In genomic region chr15:25189551-25189950, GRCh38 we compare ENCODE assay signal across 35 cellular contexts.
"Had no signal": no experiment of that assay in that cellular context is flagged by ENCODE, and none has a peak within 500 bp of the region (broad histone marks: within the 10 kb centered on the region; RNA-seq: fewer than 3 reads in every experiment).

No MANE protein-coding gene starts in this region.

- H3K9ac ChIP-seq: KMS-11 had no signal

- H3K36me3 ChIP-seq: MG63 had no signal

- DNase-seq: Karpas-422, Kasumi-1, KBM-7, KG1, MG63, MM.1S, MV-4-11, NCI-H1048, NCI-H1092, NCI-H1092 treated with DMSO at 0.1 percent for 48 hours, NCI-H1105, NCI-H1105 treated with DMSO at 0.1 percent for 48 hours, NCI-H1417, NCI-H1417 treated with DMSO at 0.1 percent for 48 hours, NCI-H1436, NCI-H1436 treated with DMSO at 0.1 percent for 48 hours, NCI-H146, NCI-H1694, NCI-H1694 treated with DMSO at 0.1 percent for 48 hours, NCI-H187 treated with DMSO at 0.1 percent for 48 hours, NCI-H1930, NCI-H2029, NCI-H2029 treated with DMSO at 0.1 percent for 48 hours, NCI-H2081, NCI-H2081 treated with DMSO at 0.1 percent for 48 hours, NCI-H2107, NCI-H2171, NCI-H2171 treated with DMSO at 0.1 percent for 48 hours, NCI-H2227 treated with DMSO at 0.1 percent for 48 hours, NCI-H226, NCI-H345, NCI-H446, NCI-H446 treated with DMSO at 0.1 percent for 48 hours, NCI-H510A had no signal

- H3K4me2 ChIP-seq: KMS-11 had no signal

- H3K9me3 ChIP-seq: MG63 had no signal

- H3K27ac ChIP-seq: KMS-11 had no signal

- H3K4me3 ChIP-seq: MG63 had no signal

- H3K27me3 ChIP-seq: MG63 had no signal
